Comparison of ENCODE assay signal across 18 cellular contexts in genomic region chr1:170218261-170218660, GRCh38.
"Had no signal": no experiment of that assay in that cellular context is flagged by ENCODE, and none has a peak within 500 bp of the region (broad histone marks: within the 10 kb centered on the region; RNA-seq: fewer than 3 reads in every experiment).

No MANE protein-coding gene starts in this region.

- DNase-seq: activated CD4-positive, alpha-beta T cell treated with anti-CD3 and anti-CD28 coated beads for 1 hour; activated CD4-positive, alpha-beta T cell treated with anti-CD3 and anti-CD28 coated beads, Interleukin-2, amount 50 U/mL, for 4 hours; activated effector memory CD4-positive, alpha-beta T cell treated with anti-CD3 and anti-CD28 coated beads, Interleukin-2, amount 50 U/mL, for 16 hours; activated T-cell treated with anti-CD3 and anti-CD28 coated beads, Interleukin-2, amount 50 U/mL, for 4 hours; caudate nucleus; cortex of kidney; effector CD4-positive, alpha-beta T cell; hippocampal formation; left lung; mucosa of descending colon; naive thymus-derived CD4-positive, alpha-beta T cell; stimulated activated CD4-positive, alpha-beta T cell treated with anti-CD3 and anti-CD28 coated beads, Interleukin-15, amount 100 ng/mL, for 24 hours; stimulated activated CD4-positive, alpha-beta T cell treated with anti-CD3 and anti-CD28 coated beads, Interleukin-4, amount 100 ng/mL, for 1 hour; stimulated activated naive B cell treated with anti-CD40 and anti-IgM and Interleukin-4, amounts not matched to agents 10 μg/mL and 1 μg/mL and 100 μg/mL, for 72 hours had no signal

- H3K36me3 ChIP-seq: left lung, tibial nerve had no signal

- H3K9ac ChIP-seq: parathyroid adenoma had no signal

- H3K27ac ChIP-seq: left lung, parathyroid adenoma, VCaP had no signal

- H3K27me3 ChIP-seq: left lung, tibial nerve had no signal

- H3K27me3 Mint-ChIP-seq: stimulated activated naive B cell treated with anti-CD40 and anti-IgM and Interleukin-4, amounts not matched to agents 10 μg/mL and 1 μg/mL and 100 μg/mL, for 72 hours had no signal

- H3K4me1 ChIP-seq: left lung, parathyroid adenoma had no signal

- H3K36me3 Mint-ChIP-seq: activated naive CD4-positive, alpha-beta T cell treated with anti-CD3 and anti-CD28 coated beads, Interleukin-2, amount 50 U/mL, for 24 hours; naive thymus-derived CD4-positive, alpha-beta T cell; stimulated activated naive B cell treated with anti-CD40 and anti-IgM and Interleukin-4, amounts not matched to agents 10 μg/mL and 1 μg/mL and 100 μg/mL, for 72 hours had no signal

- H2AFZ ChIP-seq: parathyroid adenoma had no signal

- H3K9me3 Mint-ChIP-seq: activated naive CD4-positive, alpha-beta T cell treated with anti-CD3 and anti-CD28 coated beads, Interleukin-2, amount 50 U/mL, for 24 hours; activated T-cell treated with anti-CD3 and anti-CD28 coated beads, Interleukin-2, amount 50 U/mL, for 4 hours had no signal

- H3K9me3 ChIP-seq: left lung, mucosa of descending colon, tibial nerve had no signal

- H3K4me3 Mint-ChIP-seq: activated naive CD4-positive, alpha-beta T cell treated with anti-CD3 and anti-CD28 coated beads, Interleukin-2, amount 50 U/mL, for 24 hours; activated T-cell treated with anti-CD3 and anti-CD28 coated beads, Interleukin-2, amount 50 U/mL, for 4 hours; naive thymus-derived CD4-positive, alpha-beta T cell; stimulated activated naive B cell treated with anti-CD40 and anti-IgM and Interleukin-4, amounts not matched to agents 10 μg/mL and 1 μg/mL and 100 μg/mL, for 72 hours had no signal

- H3K27ac Mint-ChIP-seq: activated naive CD4-positive, alpha-beta T cell treated with anti-CD3 and anti-CD28 coated beads, Interleukin-2, amount 50 U/mL, for 24 hours; naive thymus-derived CD4-positive, alpha-beta T cell; stimulated activated naive B cell treated with anti-CD40 and anti-IgM and Interleukin-4, amounts not matched to agents 10 μg/mL and 1 μg/mL and 100 μg/mL, for 72 hours had no signal

- H3K4me3 ChIP-seq: left lung, mucosa of descending colon, tibial nerve had no signal

- H3K79me2 ChIP-seq: parathyroid adenoma had no signal

- H3K4me1 Mint-ChIP-seq: activated naive CD4-positive, alpha-beta T cell treated with anti-CD3 and anti-CD28 coated beads, Interleukin-2, amount 50 U/mL, for 24 hours; stimulated activated naive B cell treated with anti-CD40 and anti-IgM and Interleukin-4, amounts not matched to agents 10 μg/mL and 1 μg/mL and 100 μg/mL, for 72 hours had no signal
